ENCODE assay signal across 1 cellular context in the genomic region with DNA sequence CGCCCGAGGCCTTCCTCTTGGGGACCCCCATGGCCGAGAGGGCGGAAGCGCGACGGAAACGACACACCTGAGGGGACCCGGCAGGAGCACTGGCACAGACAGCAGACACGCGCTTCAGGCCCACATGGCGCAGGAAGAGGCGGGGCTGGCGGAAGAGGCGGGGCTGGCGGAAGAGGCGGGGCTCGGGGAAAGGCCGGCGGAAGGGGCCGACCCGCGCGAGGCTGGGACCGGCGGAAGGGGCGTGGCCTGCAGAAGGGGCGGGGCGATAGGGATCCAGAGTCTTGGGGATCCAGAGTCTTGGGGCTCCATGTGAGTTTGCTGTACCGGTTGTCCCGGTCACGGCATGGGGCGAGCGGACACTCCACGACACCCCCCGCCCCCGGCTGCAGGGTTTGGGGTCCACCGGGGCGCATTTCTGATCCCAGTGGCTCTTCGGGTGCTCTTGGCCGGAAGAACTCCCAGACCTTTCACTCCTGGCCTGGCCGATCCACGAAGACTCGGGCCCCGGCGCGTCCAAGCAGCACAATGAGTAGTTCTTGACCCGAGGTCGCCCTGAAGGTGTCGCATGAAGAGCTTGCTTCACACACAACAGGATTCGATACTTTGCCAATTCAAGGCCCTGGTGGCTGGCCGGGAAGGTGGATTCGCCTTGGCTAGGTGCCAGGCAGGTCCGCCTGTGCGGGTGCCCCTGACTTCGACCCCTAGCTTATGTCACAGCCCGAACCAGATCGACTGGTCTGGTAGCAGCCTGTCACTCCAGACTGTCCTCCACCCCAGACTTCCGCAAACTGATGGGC.
TF ChIP-seq lines count a peak whose summit lies in the region.

URB1 (minus strand) TSS at position 133 of the 797 bp plus-strand sequence; CDS start at position 31, 102 bp downstream.

TF ChIP-seq in HepG2, 621 proteins besides CTCF, POLR2A, EP300 and RAD21 (continued from another document and continues in another):
- TF ChIP-seq, protein P1, sequence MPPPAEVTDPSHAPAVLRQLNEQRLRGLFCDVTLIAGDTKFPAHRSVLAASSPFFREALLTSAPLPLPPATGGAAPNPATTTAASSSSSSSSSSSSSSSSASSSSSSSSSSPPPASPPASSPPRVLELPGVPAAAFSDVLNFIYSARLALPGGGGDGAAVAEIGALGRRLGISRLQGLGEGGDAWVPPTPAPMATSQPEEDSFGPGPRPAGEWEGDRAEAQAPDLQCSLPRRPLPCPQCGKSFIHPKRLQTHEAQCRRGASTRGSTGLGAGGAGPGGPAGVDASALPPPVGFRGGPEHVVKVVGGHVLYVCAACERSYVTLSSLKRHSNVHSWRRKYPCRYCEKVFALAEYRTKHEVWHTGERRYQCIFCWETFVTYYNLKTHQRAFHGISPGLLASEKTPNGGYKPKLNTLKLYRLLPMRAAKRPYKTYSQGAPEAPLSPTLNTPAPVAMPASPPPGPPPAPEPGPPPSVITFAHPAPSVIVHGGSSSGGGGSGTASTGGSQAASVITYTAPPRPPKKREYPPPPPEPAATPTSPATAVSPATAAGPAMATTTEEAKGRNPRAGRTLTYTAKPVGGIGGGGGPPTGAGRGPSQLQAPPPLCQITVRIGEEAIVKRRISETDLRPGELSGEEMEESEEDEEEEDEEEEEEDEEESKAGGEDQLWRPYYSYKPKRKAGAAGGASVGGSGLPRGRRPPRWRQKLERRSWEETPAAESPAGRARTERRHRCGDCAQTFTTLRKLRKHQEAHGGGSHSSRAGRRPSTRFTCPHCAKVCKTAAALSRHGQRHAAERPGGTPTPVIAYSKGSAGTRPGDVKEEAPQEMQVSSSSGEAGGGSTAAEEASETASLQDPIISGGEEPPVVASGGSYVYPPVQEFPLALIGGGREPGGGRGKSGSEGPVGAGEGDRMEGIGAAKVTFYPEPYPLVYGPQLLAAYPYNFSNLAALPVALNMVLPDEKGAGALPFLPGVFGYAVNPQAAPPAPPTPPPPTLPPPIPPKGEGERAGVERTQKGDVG (CRISPR knock-in tag; IDR thresholded peaks at IDR 0.05; ENCODE audit: borderline replicate concordance), result peak; percentile 59; the same call in 1 of the 2 replicates
- TF ChIP-seq TBL1XR1 (IDR thresholded peaks at IDR 0.05; ENCODE audit: borderline replicate concordance, low read length, partially characterized antibody) (peak; percentile 20), STAG1 (CRISPR knock-in tag; IDR thresholded peaks at IDR 0.05) (no peak; the same call in 1 of the 2 replicates), IRF1 (CRISPR knock-in tag; IDR thresholded peaks at IDR 0.05; ENCODE audit: low read depth) (no peak), HNRNPL (IDR thresholded peaks at IDR 0.05; ENCODE audit: low read depth, low read length) (no peak), ZNF225 (CRISPR knock-in tag; IDR thresholded peaks at IDR 0.05) (no peak), GABPB1 (CRISPR knock-in tag; IDR thresholded peaks at IDR 0.05) (peak; percentile 97), EZH2 (conservative IDR thresholded peaks at IDR 0.05; ENCODE audit: low read depth, low read length) (no peak), SMAD9 (CRISPR knock-in tag; IDR thresholded peaks at IDR 0.05) (no peak), SOX5 (CRISPR knock-in tag; IDR thresholded peaks at IDR 0.05; ENCODE audit: borderline replicate concordance) (no peak), KDM6A (CRISPR knock-in tag; IDR thresholded peaks at IDR 0.05; ENCODE audit: low read depth) (no peak), ZNF136 (CRISPR knock-in tag; IDR thresholded peaks at IDR 0.05; ENCODE audit: low read depth) (no peak), ZHX2 (IDR thresholded peaks at IDR 0.05; ENCODE audit: low read depth) (no peak), ZHX2 (CRISPR knock-in tag; IDR thresholded peaks at IDR 0.05; ENCODE audit: borderline replicate concordance) (0 out of 2 replicates have a peak, but pooled peaks have one; percentile 36), HINFP (CRISPR knock-in tag; IDR thresholded peaks at IDR 0.05; ENCODE audit: low read depth) (no peak), PBX3 (CRISPR knock-in tag; IDR thresholded peaks at IDR 0.05; ENCODE audit: borderline replicate concordance) (no peak), ZNF766 (CRISPR knock-in tag; IDR thresholded peaks at IDR 0.05; ENCODE audit: borderline replicate concordance) (peak; percentile 64; the same call in 1 of the 2 replicates), REXO4 (CRISPR knock-in tag; IDR thresholded peaks at IDR 0.05; ENCODE audit: borderline replicate concordance) (no peak), ZNF672 (CRISPR knock-in tag; IDR thresholded peaks at IDR 0.05) (no peak), RARG (CRISPR knock-in tag; IDR thresholded peaks at IDR 0.05; ENCODE audit: low read depth) (no peak), ZNF382 (CRISPR knock-in tag; IDR thresholded peaks at IDR 0.05; ENCODE audit: borderline replicate concordance) (no peak), ZNF281 (CRISPR knock-in tag; IDR thresholded peaks at IDR 0.05; ENCODE audit: borderline replicate concordance) (no peak), SETDB1 (CRISPR knock-in tag; IDR thresholded peaks at IDR 0.05; ENCODE audit: borderline replicate concordance) (no peak), ZNF747 (CRISPR knock-in tag; IDR thresholded peaks at IDR 0.05; ENCODE audit: borderline replicate concordance) (no peak), ZNF274 (CRISPR knock-in tag; IDR thresholded peaks at IDR 0.05) (0 out of 2 replicates have a peak, but pooled peaks have one; percentile 41)
- TF ChIP-seq, protein P2, sequence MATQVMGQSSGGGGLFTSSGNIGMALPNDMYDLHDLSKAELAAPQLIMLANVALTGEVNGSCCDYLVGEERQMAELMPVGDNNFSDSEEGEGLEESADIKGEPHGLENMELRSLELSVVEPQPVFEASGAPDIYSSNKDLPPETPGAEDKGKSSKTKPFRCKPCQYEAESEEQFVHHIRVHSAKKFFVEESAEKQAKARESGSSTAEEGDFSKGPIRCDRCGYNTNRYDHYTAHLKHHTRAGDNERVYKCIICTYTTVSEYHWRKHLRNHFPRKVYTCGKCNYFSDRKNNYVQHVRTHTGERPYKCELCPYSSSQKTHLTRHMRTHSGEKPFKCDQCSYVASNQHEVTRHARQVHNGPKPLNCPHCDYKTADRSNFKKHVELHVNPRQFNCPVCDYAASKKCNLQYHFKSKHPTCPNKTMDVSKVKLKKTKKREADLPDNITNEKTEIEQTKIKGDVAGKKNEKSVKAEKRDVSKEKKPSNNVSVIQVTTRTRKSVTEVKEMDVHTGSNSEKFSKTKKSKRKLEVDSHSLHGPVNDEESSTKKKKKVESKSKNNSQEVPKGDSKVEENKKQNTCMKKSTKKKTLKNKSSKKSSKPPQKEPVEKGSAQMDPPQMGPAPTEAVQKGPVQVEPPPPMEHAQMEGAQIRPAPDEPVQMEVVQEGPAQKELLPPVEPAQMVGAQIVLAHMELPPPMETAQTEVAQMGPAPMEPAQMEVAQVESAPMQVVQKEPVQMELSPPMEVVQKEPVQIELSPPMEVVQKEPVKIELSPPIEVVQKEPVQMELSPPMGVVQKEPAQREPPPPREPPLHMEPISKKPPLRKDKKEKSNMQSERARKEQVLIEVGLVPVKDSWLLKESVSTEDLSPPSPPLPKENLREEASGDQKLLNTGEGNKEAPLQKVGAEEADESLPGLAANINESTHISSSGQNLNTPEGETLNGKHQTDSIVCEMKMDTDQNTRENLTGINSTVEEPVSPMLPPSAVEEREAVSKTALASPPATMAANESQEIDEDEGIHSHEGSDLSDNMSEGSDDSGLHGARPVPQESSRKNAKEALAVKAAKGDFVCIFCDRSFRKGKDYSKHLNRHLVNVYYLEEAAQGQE (IDR thresholded peaks at IDR 0.05; ENCODE audit: borderline replicate concordance in 1 of 2, low read depth in 1 of 2, low read length in 2 of 2), result peak in 1 of 2 experiments; percentile 26; a peak in 1 of 4 replicates
- TF ChIP-seq, protein P3, sequence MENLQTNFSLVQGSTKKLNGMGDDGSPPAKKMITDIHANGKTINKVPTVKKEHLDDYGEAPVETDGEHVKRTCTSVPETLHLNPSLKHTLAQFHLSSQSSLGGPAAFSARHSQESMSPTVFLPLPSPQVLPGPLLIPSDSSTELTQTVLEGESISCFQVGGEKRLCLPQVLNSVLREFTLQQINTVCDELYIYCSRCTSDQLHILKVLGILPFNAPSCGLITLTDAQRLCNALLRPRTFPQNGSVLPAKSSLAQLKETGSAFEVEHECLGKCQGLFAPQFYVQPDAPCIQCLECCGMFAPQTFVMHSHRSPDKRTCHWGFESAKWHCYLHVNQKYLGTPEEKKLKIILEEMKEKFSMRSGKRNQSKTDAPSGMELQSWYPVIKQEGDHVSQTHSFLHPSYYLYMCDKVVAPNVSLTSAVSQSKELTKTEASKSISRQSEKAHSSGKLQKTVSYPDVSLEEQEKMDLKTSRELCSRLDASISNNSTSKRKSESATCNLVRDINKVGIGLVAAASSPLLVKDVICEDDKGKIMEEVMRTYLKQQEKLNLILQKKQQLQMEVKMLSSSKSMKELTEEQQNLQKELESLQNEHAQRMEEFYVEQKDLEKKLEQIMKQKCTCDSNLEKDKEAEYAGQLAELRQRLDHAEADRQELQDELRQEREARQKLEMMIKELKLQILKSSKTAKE (CRISPR knock-in tag; IDR thresholded peaks at IDR 0.05; ENCODE audit: borderline replicate concordance), result peak; percentile 56
